1 cellular context compared by ENCODE assay signal in the genomic region with DNA sequence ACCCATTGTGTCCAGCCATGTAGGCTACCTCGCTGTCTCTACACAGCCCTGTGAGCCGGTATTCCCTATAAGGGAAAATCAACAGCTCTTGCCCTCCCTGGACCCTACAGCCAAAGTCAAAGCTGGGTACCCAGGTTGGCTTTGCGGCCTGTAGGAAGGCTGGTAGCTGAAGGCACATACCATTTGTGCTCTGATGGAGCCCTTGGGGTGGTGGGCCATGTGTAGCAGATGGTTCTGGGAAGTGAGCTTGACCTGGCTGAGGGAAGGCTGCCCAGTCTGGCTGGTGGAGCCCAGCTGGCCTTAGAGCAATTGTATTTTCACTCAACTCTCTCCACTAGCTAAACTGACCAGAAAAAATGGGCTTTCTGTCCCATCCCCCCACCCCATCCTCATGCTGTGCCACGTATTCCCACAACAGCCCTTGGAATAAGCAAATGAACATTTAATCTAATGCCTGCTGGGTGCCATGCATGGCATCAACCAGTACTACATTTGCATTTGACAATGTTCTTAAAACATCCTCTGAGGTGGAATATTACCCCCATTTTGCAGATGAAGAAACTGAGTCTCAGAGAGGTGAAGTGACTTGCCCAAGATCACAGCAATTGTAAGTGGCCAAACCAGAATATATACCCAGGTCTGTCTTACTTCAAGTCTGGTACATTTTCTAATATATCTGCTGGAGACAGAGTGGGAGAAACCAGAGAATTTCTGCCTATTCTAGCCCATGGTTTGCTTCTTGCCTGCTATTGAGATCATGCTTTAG.
TF ChIP-seq lines count a peak whose summit lies in the region.

No MANE protein-coding gene starts in this region.

TF ChIP-seq in neural cell, 6 proteins besides CTCF, POLR2A, EP300 and RAD21 (continued from another document):
- TF ChIP-seq, protein P1, sequence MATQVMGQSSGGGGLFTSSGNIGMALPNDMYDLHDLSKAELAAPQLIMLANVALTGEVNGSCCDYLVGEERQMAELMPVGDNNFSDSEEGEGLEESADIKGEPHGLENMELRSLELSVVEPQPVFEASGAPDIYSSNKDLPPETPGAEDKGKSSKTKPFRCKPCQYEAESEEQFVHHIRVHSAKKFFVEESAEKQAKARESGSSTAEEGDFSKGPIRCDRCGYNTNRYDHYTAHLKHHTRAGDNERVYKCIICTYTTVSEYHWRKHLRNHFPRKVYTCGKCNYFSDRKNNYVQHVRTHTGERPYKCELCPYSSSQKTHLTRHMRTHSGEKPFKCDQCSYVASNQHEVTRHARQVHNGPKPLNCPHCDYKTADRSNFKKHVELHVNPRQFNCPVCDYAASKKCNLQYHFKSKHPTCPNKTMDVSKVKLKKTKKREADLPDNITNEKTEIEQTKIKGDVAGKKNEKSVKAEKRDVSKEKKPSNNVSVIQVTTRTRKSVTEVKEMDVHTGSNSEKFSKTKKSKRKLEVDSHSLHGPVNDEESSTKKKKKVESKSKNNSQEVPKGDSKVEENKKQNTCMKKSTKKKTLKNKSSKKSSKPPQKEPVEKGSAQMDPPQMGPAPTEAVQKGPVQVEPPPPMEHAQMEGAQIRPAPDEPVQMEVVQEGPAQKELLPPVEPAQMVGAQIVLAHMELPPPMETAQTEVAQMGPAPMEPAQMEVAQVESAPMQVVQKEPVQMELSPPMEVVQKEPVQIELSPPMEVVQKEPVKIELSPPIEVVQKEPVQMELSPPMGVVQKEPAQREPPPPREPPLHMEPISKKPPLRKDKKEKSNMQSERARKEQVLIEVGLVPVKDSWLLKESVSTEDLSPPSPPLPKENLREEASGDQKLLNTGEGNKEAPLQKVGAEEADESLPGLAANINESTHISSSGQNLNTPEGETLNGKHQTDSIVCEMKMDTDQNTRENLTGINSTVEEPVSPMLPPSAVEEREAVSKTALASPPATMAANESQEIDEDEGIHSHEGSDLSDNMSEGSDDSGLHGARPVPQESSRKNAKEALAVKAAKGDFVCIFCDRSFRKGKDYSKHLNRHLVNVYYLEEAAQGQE (IDR thresholded peaks at IDR 0.05; ENCODE audit: borderline replicate concordance) = no peak
